In genomic region chr18:50734886-50735285, GRCh38 we compare ENCODE assay signal across 26 cellular contexts.
"Had no signal": no experiment of that assay in that cellular context is flagged by ENCODE, and none has a peak within 500 bp of the region (broad histone marks: within the 10 kb centered on the region; RNA-seq: fewer than 3 reads in every experiment).

No MANE protein-coding gene starts in this region.

- ATAC-seq: Panc1 had no signal

- DNase-seq: Karpas-422, KBM-7, MM.1S, MV-4-11, NCI-H1092, NCI-H1105, NCI-H1417 treated with DMSO at 0.1 percent for 48 hours, NCI-H1436 treated with DMSO at 0.1 percent for 48 hours, NCI-H1694, NCI-H187, NCI-H1930, NCI-H2029 treated with DMSO at 0.1 percent for 48 hours, NCI-H2081 treated with DMSO at 0.1 percent for 48 hours, NCI-H2107, NCI-H226, NCI-H446 treated with DMSO at 0.1 percent for 48 hours, NCI-H510A, NCI-H524, NCI-H526, NCI-H774, PC-9, Right ventricle myocardium superior, SHP77 treated with DMSO at 0.1 percent for 48 hours, SK-N-SH, SW 1271 had no signal
